ENCODE assay signal across 1 cellular context in genomic region chr2:178426388-178426787, GRCh38.
TF ChIP-seq lines count a peak whose summit lies in the region.

No MANE protein-coding gene starts in this region.

TF ChIP-seq in SK-N-SH treated with all-trans-retinoic acid at 6 μM for 48 hours, 23 proteins besides CTCF, POLR2A, EP300 and RAD21 (continued from another document):
- TF ChIP-seq CSRNP3 (CRISPR knock-in tag; IDR thresholded peaks at IDR 0.05) = no peak
- TF ChIP-seq ZFP30 (CRISPR knock-in tag; IDR thresholded peaks at IDR 0.05) = no peak
- TF ChIP-seq ARNTL (CRISPR knock-in tag; IDR thresholded peaks at IDR 0.05; ENCODE audit: borderline replicate concordance, low read depth) = no peak
- TF ChIP-seq ZNF70 (CRISPR knock-in tag; IDR thresholded peaks at IDR 0.05) = no peak
- no peak for TF ChIP-seq PPARA (CRISPR knock-in tag; IDR thresholded peaks at IDR 0.05; ENCODE audit: borderline replicate concordance)
- no peak for TF ChIP-seq TOX (CRISPR knock-in tag; IDR thresholded peaks at IDR 0.05; ENCODE audit: borderline replicate concordance)
- TF ChIP-seq GLIS3 (CRISPR knock-in tag; IDR thresholded peaks at IDR 0.05) = no peak
- TF ChIP-seq CREB5 (CRISPR knock-in tag; IDR thresholded peaks at IDR 0.05; ENCODE audit: low read depth) = no peak
- no peak for TF ChIP-seq BACH2 (CRISPR knock-in tag; IDR thresholded peaks at IDR 0.05; ENCODE audit: borderline replicate concordance)
- no peak for TF ChIP-seq TCF4 (CRISPR knock-in tag; IDR thresholded peaks at IDR 0.05; ENCODE audit: borderline replicate concordance)
- TF ChIP-seq ZNF565 (CRISPR knock-in tag; conservative IDR thresholded peaks at IDR 0.05; ENCODE audit: low read depth) = no peak
- no peak for TF ChIP-seq CSDC2 (CRISPR knock-in tag; IDR thresholded peaks at IDR 0.05)
